Comparison of ENCODE assay signal across 8 cellular contexts in genomic region chr20:58309607-58310290, GRCh38. TPM values are rescaled to one million over a fixed set of nuclear protein-coding genes. Genes with fewer than 3 reads are reported as not detected.
DNase-seq lines count a peak whose midpoint lies in the region; TF ChIP-seq lines count a peak whose summit lies in the region.

Gene RAB22A, plus strand, starts transcription at chr20:58309715. Its CDS starts 262 bp downstream, at chr20:58309977.

- H3K36me3 Mint-ChIP-seq in nephron progenitor cell (ENCODE audit: low read depth), result peaks cover 51% of the 10 kb centered on the region
- H3K36me3 Mint-ChIP-seq in stimulated activated naive CD8-positive, alpha-beta T cell treated with anti-CD3 and anti-CD28 coated beads, Interleukin-15, Interleukin-2, amounts not matched to agents 100 ng/mL and 50 ng/mL, for 24 hours (ENCODE audit: low read depth), result peaks cover 42% of the 10 kb centered on the region

- H3K4me1 Mint-ChIP-seq in nephron progenitor cell, result peaks cover 22% of the 10 kb centered on the region
- H3K4me1 Mint-ChIP-seq in stimulated activated naive CD8-positive, alpha-beta T cell treated with anti-CD3 and anti-CD28 coated beads, Interleukin-15, Interleukin-2, amounts not matched to agents 100 ng/mL and 50 ng/mL, for 24 hours (ENCODE audit: low read depth), result peaks cover 75% of the 10 kb centered on the region

- H3K4me3 Mint-ChIP-seq in nephron progenitor cell, result peak within 1 kb of the TSS; percentile 92
- peak within 1 kb of the TSS; percentile 88 for H3K4me3 Mint-ChIP-seq in stimulated activated naive CD8-positive, alpha-beta T cell treated with anti-CD3 and anti-CD28 coated beads, Interleukin-15, Interleukin-2, amounts not matched to agents 100 ng/mL and 50 ng/mL, for 24 hours

- in situ Hi-C loops in Caki2 (cut with HindIII; ENCODE audit: low pct_unique_long_range_greater_than_20kb, low sequenced_read_pairs), result no loop called here

- peak; percentile 69 for DNase-seq in Caki2 (ENCODE audit: low read depth)
- peak; percentile 98 for DNase-seq in GM20000 (ENCODE audit: low spot score)
- peak; percentile 38 for DNase-seq in HT1080 (ENCODE audit: low read depth)
- DNase-seq in RPMI7951 (ENCODE audit: low read depth), result peak; percentile 80
- DNase-seq in activated T-helper 9 cell treated with anti-CD3 and anti-CD28 coated beads, Interleukin-2, amount 50 U/mL, for 16 hours (ENCODE audit: low read depth), result peak; percentile 82
- DNase-seq in fibroblast of the aortic adventitia (ENCODE audit: low read depth), result peak; percentile 77
- peak; percentile 87 for DNase-seq in nephron progenitor cell

- H3K4me3 ChIP-seq in fibroblast of the aortic adventitia (ENCODE audit: low read depth, low read length), result peak within 1 kb of the TSS; percentile 91

- H3K27ac Mint-ChIP-seq in nephron progenitor cell, result no peak within 1 kb of the TSS
- peak within 1 kb of the TSS; percentile 88 for H3K27ac Mint-ChIP-seq in stimulated activated naive CD8-positive, alpha-beta T cell treated with anti-CD3 and anti-CD28 coated beads, Interleukin-15, Interleukin-2, amounts not matched to agents 100 ng/mL and 50 ng/mL, for 24 hours

- no peaks in the 10 kb centered on the region for H3K9me3 Mint-ChIP-seq in nephron progenitor cell
- H3K9me3 Mint-ChIP-seq in stimulated activated naive CD8-positive, alpha-beta T cell treated with anti-CD3 and anti-CD28 coated beads, Interleukin-15, Interleukin-2, amounts not matched to agents 100 ng/mL and 50 ng/mL, for 24 hours, result no peaks in the 10 kb centered on the region

- H3K27me3 Mint-ChIP-seq in nephron progenitor cell (ENCODE audit: low read depth, poor library complexity), result peaks cover 5% of the 10 kb centered on the region
- H3K27me3 Mint-ChIP-seq in stimulated activated naive CD8-positive, alpha-beta T cell treated with anti-CD3 and anti-CD28 coated beads, Interleukin-15, Interleukin-2, amounts not matched to agents 100 ng/mL and 50 ng/mL, for 24 hours, result no peaks in the 10 kb centered on the region

- no peak for TF ChIP-seq CTCF in GM20000 (IDR thresholded peaks at IDR 0.05; ENCODE audit: extremely low read depth, missing control alignments)
- TF ChIP-seq CTCF in fibroblast of the aortic adventitia (IDR thresholded peaks at IDR 0.05; ENCODE audit: insufficient read depth, low read length), result no peak
- no peak for TF ChIP-seq CTCF in nephron progenitor cell (IDR thresholded peaks at IDR 0.05)

RNA-seq across cellular contexts. Expression of gene RAB22A, which starts in this region (rescaled TPM):
- 9.4 and 11.7 TPM in 2 replicates for total RNA-seq in Caki2 (2014; rRNA removed; shearing (Covaris generic); ENCODE audit: low replicate concordance)
- 12.7 and 16.0 TPM in 2 replicates for total RNA-seq in HT1080 (2014; rRNA removed; shearing (Covaris generic))
- polyA plus RNA-seq in HT1080 (2015; cell fraction: cytosol; rRNA removed), result 16.0 and 19.4 TPM in 2 replicates
- 8.2 and 10.1 TPM in 2 replicates for polyA plus RNA-seq in HT1080 (2015; cell fraction: nucleus; rRNA removed)
- 26.8 and 27.3 TPM in 2 replicates for total RNA-seq in RPMI7951 (2014; rRNA removed; shearing (Covaris generic))
- total RNA-seq in fibroblast of the aortic adventitia (ENCODE audit: low replicate concordance), result 27.1 and 41.5 TPM in 2 replicates

Comparison
In these comparisons a context has a peak if more than half of its experiments do, and no peak if none do; other contexts are left out.
1. Peak in every context shown above with its lines: DNase-seq and H3K4me3 ChIP-seq.
2. DNase-seq: peak in every context shown above with its lines; median percentile 98 in GM20000; 87 in nephron progenitor cell; 82 in activated T-helper 9 cell treated with anti-CD3 and anti-CD28 coated beads, Interleukin-2, amount 50 U/mL, for 16 hours; 80 in RPMI7951; 77 in fibroblast of the aortic adventitia; 69 in Caki2; 38 in HT1080.